ENCODE assay signal across 12 cellular contexts in the genomic region with DNA sequence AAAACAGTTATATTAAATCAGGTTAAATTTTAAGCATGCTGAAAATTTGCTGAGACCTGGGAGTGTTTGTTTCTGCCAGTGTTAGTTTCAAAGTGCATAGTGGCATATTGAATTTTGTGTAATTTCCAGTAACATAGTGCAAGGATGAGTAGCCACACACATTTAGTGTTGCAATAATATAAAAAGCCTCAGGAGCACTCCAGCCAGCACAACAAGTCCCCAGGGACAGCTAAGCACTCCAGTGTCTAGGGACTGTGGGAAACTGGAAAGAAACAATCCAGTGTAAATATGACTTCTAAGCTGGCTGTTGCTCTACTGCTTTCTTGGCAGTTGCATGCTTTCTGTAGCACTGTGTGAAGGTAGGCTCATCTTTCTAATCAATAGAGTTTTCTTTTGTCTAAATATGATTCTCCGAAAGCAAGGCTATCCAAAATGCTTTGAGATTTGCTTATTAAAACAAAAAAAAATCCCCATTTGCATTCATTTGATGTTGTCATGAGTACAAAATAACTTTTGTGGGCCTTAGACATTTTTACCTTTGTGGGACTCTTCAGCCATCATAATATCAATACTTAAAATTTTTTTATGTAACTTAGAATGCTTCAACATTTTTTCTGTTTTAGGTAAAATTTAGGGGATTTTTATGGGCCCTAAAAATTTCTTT. TPM values are rescaled to one million over a fixed set of nuclear protein-coding genes. Genes with fewer than 3 reads are reported as not detected.
A peak's percentile ranks its signal among the peaks of the same experiment; 100 is the strongest.
DNase-seq lines count a peak whose midpoint lies in the region; ATAC-seq, FAIRE-seq and TF ChIP-seq lines count a peak whose summit lies in the region.
"Had no signal": no experiment of that assay in that cellular context is flagged by ENCODE, and none has a peak within 500 bp of the region (broad histone marks: within the 10 kb centered on the region; RNA-seq: fewer than 3 reads in every experiment).

No MANE protein-coding gene starts in this region.

- H3K27me3 ChIP-seq in body of pancreas = no peaks in the 10 kb centered on the region

- H3K9me3 ChIP-seq in body of pancreas = no peaks in the 10 kb centered on the region

- H3K4me3 ChIP-seq in body of pancreas = no peak overlapping the region

- 24 to 33% methylated on average over 1 of the region's 1 CpG for WGBS in body of pancreas, 2 donors

- peak; percentile 93 for ATAC-seq in body of pancreas
- no peak for ATAC-seq in GM18870 (IDR thresholded peaks at IDR 0.05; ENCODE audit: unreplicated experiment)

- intact Hi-C loops in body of pancreas (cut with DNase I) = no loop called here

- no peak for TF ChIP-seq POLR2A in body of pancreas (IDR thresholded peaks at IDR 0.05)

- peak overlapping the region in 1 of 4 donors; percentile 53 for H3K27ac ChIP-seq in body of pancreas

- TF ChIP-seq CTCF in body of pancreas (IDR thresholded peaks at IDR 0.05) = no peak

- peak; percentile 93 for DNase-seq in DMS153 treated with DMSO at 0.1 percent for 48 hours (lab: John Stamatoyannopoulos, UW; ENCODE audit: unreplicated experiment)
- DNase-seq in NCI-H1436 treated with DMSO at 0.1 percent for 48 hours (lab: John Stamatoyannopoulos, UW) = peak; percentile 20
- DNase-seq in body of pancreas = peak; percentile 31 to 63 (median 43)
- DNase-seq in myocyte (ENCODE audit: low read depth) = peak; percentile 79
- no peak for DNase-seq in urothelium cell line (ENCODE audit: low spot score)
- no peak for DNase-seq in frontal cortex (ENCODE audit: low spot score in 2 of 2)
- DNase-seq in RCC 7860 (ENCODE audit: low spot score) = no peak
- DNase-seq: activated B cell treated with CpG ODN at 0.5 μM for 24 hours; activated naive CD8-positive, alpha-beta T cell treated with anti-CD3 and anti-CD28 coated beads, Interleukin-2, amount 10 ng/mL, durations not matched to agents 7 days and 5 days; foreskin melanocyte; NCI-H146 had no signal

- FAIRE-seq in urothelium cell line (lab: Jason Lieb, UNC) = no peak
- no peak for FAIRE-seq in frontal cortex (lab: Jason Lieb, UNC)
- FAIRE-seq in RCC 7860 (lab: Jason Lieb, UNC) = no peak

- no peaks in the 10 kb centered on the region for H3K36me3 ChIP-seq in body of pancreas (replicated peaks in 1 of 2; ENCODE audit: insufficient read depth in 1 of 2, low read depth in 2 of 2)

- H3K4me1 ChIP-seq in body of pancreas = peaks cover 15% of the 10 kb centered on the region

RNA-seq across cellular contexts. Expression of gene CXCL2, which starts 24.2 kb away (rescaled TPM):
- total RNA-seq in body of pancreas (10 to 100 TPM; 27.4 to 39.4 TPM), myocyte (1.8 and 2.6 TPM in 2 replicates), frontal cortex (1.6 TPM)
- 0.42 TPM for polyA plus RNA-seq in myocyte (2012)

RNA-seq across cellular contexts. Expression of gene MTHFD2L, which starts 34.7 kb away (rescaled TPM):
- 10 to 100 TPM; 13.2 to 13.8 TPM for total RNA-seq in body of pancreas
- 18.4 and 20.9 TPM in 2 replicates for total RNA-seq in myocyte
- polyA plus RNA-seq in myocyte (2012) = 5.0 TPM
- 44.0 TPM for total RNA-seq in frontal cortex

Comparison
In these comparisons a context has a peak if more than half of its experiments do, and no peak if none do; other contexts are left out.
1. DNase-seq: peak in DMS153 treated with DMSO at 0.1 percent for 48 hours (single experiment), NCI-H1436 treated with DMSO at 0.1 percent for 48 hours (single experiment), body of pancreas (4 of 4) and myocyte (single experiment); none in urothelium cell line (single experiment), frontal cortex (0 of 2) and RCC 7860 (single experiment).